In the genomic region with DNA sequence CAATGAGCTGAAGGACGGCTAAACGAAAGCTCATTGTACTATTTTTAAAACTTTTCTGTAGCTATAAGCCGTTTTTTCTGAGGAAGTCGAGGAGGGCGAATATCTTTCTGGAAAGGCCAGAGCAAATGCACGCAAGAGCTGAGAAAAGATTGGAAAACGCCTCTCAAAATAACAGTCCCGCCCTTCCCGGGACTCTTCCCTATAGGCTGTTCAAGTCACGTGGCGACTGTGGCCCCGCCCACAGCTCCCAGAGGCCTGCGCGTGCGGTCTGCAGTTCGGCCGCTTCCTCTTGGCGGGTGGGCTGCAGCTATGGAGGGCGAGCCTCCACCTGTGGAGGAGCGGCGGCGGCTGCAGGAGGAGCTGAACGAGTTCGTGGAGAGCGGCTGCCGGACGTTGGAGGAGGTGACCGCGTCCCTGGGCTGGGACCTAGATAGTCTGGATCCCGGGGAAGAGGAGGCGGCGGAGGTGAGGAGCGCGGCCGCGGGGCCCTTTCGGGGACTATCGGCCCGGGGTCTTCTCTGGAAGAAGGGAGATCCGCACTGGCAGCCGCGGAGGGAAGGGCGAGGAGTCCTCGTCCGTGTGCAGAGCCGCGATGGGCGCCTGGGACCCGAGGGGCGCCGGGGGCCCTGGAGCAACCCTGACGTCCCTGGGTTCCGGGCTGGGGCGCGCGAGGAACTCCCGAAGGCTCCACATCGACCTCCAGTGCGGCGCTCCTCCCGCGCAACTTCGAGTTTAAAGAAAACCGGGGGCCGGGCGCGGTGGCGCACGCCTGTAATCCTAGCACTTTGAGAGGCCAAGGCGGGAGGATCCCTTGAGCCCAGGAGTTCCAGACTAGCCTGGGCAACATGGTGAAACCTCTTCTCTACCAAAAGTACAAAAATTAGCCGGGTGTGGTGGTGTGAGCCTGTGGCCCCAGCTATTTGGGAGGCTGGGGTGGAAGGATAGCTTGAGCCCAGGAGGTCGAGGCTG, we compare ENCODE assay signal across 1 cellular context.
TF ChIP-seq lines count a peak whose summit lies in the region.

A gene with protein sequence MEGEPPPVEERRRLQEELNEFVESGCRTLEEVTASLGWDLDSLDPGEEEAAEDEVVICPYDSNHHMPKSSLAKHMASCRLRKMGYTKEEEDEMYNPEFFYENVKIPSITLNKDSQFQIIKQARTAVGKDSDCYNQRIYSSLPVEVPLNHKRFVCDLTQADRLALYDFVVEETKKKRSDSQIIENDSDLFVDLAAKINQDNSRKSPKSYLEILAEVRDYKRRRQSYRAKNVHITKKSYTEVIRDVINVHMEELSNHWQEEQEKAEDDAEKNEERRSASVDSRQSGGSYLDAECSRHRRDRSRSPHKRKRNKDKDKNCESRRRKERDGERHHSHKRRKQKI (plus strand): TSS at position 250 of the 969 bp plus-strand sequence. CDS start 60 bp downstream, at position 310.

TF ChIP-seq in HepG2, 621 proteins besides CTCF, POLR2A, EP300 and RAD21 (continued from another document and continues in another):
- no peak; the same call in 1 of the 2 replicates for TF ChIP-seq REPIN1 (CRISPR knock-in tag; IDR thresholded peaks at IDR 0.05; ENCODE audit: borderline replicate concordance, low read depth)
- TF ChIP-seq, protein P1, sequence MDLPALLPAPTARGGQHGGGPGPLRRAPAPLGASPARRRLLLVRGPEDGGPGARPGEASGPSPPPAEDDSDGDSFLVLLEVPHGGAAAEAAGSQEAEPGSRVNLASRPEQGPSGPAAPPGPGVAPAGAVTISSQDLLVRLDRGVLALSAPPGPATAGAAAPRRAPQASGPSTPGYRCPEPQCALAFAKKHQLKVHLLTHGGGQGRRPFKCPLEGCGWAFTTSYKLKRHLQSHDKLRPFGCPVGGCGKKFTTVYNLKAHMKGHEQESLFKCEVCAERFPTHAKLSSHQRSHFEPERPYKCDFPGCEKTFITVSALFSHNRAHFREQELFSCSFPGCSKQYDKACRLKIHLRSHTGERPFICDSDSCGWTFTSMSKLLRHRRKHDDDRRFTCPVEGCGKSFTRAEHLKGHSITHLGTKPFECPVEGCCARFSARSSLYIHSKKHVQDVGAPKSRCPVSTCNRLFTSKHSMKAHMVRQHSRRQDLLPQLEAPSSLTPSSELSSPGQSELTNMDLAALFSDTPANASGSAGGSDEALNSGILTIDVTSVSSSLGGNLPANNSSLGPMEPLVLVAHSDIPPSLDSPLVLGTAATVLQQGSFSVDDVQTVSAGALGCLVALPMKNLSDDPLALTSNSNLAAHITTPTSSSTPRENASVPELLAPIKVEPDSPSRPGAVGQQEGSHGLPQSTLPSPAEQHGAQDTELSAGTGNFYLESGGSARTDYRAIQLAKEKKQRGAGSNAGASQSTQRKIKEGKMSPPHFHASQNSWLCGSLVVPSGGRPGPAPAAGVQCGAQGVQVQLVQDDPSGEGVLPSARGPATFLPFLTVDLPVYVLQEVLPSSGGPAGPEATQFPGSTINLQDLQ (CRISPR knock-in tag; IDR thresholded peaks at IDR 0.05) = no peak
- TF ChIP-seq ZFP36 (IDR thresholded peaks at IDR 0.05; ENCODE audit: borderline replicate concordance, low read depth, low read length, partially characterized antibody) = no peak
- TF ChIP-seq ERF (CRISPR knock-in tag; IDR thresholded peaks at IDR 0.05) = peak; percentile 79
- peak; percentile 61; the same call in 1 of the 2 replicates for TF ChIP-seq TMF1 (CRISPR knock-in tag; IDR thresholded peaks at IDR 0.05; ENCODE audit: low read depth)
- peak; percentile 93 for TF ChIP-seq ZNF724P (CRISPR knock-in tag; IDR thresholded peaks at IDR 0.05; ENCODE audit: borderline replicate concordance)
- TF ChIP-seq, protein P2, sequence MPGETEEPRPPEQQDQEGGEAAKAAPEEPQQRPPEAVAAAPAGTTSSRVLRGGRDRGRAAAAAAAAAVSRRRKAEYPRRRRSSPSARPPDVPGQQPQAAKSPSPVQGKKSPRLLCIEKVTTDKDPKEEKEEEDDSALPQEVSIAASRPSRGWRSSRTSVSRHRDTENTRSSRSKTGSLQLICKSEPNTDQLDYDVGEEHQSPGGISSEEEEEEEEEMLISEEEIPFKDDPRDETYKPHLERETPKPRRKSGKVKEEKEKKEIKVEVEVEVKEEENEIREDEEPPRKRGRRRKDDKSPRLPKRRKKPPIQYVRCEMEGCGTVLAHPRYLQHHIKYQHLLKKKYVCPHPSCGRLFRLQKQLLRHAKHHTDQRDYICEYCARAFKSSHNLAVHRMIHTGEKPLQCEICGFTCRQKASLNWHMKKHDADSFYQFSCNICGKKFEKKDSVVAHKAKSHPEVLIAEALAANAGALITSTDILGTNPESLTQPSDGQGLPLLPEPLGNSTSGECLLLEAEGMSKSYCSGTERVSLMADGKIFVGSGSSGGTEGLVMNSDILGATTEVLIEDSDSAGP (CRISPR knock-in tag; IDR thresholded peaks at IDR 0.05; ENCODE audit: borderline replicate concordance) = peak; percentile 96
- no peak; the same call in 1 of the 2 replicates for TF ChIP-seq JDP2 (CRISPR knock-in tag; IDR thresholded peaks at IDR 0.05; ENCODE audit: borderline replicate concordance)
- peak; percentile 88 for TF ChIP-seq AHR (CRISPR knock-in tag; IDR thresholded peaks at IDR 0.05)
- no peak for TF ChIP-seq U2AF1 (optimal IDR thresholded peaks at IDR 0.05; ENCODE audit: low read depth, low read length)
- peak; percentile 83; the same call in 1 of the 2 replicates for TF ChIP-seq ZBTB42 (CRISPR knock-in tag; IDR thresholded peaks at IDR 0.05)
- TF ChIP-seq FOXA1 (IDR thresholded peaks at IDR 0.05) = no peak
- 0 out of 2 replicates have a peak, but pooled peaks have one; percentile 3 for TF ChIP-seq FOXA1 (CRISPR knock-in tag; IDR thresholded peaks at IDR 0.05)
- TF ChIP-seq MYNN (CRISPR knock-in tag; IDR thresholded peaks at IDR 0.05; ENCODE audit: low read depth) = no peak
- TF ChIP-seq FOXC1 (CRISPR knock-in tag; IDR thresholded peaks at IDR 0.05; ENCODE audit: borderline replicate concordance) = peak; percentile 67; the same call in 1 of the 2 replicates
- TF ChIP-seq, protein P3, sequence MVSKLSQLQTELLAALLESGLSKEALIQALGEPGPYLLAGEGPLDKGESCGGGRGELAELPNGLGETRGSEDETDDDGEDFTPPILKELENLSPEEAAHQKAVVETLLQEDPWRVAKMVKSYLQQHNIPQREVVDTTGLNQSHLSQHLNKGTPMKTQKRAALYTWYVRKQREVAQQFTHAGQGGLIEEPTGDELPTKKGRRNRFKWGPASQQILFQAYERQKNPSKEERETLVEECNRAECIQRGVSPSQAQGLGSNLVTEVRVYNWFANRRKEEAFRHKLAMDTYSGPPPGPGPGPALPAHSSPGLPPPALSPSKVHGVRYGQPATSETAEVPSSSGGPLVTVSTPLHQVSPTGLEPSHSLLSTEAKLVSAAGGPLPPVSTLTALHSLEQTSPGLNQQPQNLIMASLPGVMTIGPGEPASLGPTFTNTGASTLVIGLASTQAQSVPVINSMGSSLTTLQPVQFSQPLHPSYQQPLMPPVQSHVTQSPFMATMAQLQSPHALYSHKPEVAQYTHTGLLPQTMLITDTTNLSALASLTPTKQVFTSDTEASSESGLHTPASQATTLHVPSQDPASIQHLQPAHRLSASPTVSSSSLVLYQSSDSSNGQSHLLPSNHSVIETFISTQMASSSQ (IDR thresholded peaks at IDR 0.05; ENCODE audit: low read depth) = no peak
- TF ChIP-seq, protein P3 (CRISPR knock-in tag; IDR thresholded peaks at IDR 0.05; ENCODE audit: borderline replicate concordance) = peak; percentile 82; the same call in 1 of the 2 replicates
- TF ChIP-seq, protein P4, sequence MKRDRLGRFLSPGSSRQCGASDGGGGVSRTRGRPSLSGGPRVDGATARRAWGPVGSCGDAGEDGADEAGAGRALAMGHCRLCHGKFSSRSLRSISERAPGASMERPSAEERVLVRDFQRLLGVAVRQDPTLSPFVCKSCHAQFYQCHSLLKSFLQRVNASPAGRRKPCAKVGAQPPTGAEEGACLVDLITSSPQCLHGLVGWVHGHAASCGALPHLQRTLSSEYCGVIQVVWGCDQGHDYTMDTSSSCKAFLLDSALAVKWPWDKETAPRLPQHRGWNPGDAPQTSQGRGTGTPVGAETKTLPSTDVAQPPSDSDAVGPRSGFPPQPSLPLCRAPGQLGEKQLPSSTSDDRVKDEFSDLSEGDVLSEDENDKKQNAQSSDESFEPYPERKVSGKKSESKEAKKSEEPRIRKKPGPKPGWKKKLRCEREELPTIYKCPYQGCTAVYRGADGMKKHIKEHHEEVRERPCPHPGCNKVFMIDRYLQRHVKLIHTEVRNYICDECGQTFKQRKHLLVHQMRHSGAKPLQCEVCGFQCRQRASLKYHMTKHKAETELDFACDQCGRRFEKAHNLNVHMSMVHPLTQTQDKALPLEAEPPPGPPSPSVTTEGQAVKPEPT (CRISPR knock-in tag; IDR thresholded peaks at IDR 0.05; ENCODE audit: low read depth) = 0 out of 2 replicates have a peak, but pooled peaks have one; percentile 15
- TF ChIP-seq, protein P5, sequence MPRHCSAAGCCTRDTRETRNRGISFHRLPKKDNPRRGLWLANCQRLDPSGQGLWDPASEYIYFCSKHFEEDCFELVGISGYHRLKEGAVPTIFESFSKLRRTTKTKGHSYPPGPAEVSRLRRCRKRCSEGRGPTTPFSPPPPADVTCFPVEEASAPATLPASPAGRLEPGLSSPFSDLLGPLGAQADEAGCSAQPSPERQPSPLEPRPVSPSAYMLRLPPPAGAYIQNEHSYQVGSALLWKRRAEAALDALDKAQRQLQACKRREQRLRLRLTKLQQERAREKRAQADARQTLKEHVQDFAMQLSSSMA (CRISPR knock-in tag; IDR thresholded peaks at IDR 0.05) = no peak
- 0 out of 2 replicates have a peak, but pooled peaks have one; percentile 28 for TF ChIP-seq RBAK (CRISPR knock-in tag; IDR thresholded peaks at IDR 0.05)
- no peak for TF ChIP-seq CENPX (CRISPR knock-in tag; IDR thresholded peaks at IDR 0.05)
- no peak for TF ChIP-seq HNRNPK (IDR thresholded peaks at IDR 0.05; ENCODE audit: low read depth, low read length, poor library complexity, severe bottlenecking)
- TF ChIP-seq, protein P6, sequence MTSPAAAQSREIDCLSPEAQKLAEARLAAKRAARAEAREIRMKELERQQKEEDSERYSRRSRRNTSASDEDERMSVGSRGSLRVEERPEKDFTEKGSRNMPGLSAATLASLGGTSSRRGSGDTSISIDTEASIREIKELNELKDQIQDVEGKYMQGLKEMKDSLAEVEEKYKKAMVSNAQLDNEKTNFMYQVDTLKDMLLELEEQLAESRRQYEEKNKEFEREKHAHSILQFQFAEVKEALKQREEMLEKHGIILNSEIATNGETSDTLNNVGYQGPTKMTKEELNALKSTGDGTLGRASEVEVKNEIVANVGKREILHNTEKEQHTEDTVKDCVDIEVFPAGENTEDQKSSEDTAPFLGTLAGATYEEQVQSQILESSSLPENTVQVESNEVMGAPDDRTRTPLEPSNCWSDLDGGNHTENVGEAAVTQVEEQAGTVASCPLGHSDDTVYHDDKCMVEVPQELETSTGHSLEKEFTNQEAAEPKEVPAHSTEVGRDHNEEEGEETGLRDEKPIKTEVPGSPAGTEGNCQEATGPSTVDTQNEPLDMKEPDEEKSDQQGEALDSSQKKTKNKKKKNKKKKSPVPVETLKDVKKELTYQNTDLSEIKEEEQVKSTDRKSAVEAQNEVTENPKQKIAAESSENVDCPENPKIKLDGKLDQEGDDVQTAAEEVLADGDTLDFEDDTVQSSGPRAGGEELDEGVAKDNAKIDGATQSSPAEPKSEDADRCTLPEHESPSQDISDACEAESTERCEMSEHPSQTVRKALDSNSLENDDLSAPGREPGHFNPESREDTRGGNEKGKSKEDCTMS (CRISPR knock-in tag; conservative IDR thresholded peaks at IDR 0.05) = 0 out of 2 replicates have a peak, but pooled peaks have one; percentile 38
- TF ChIP-seq, protein P7, sequence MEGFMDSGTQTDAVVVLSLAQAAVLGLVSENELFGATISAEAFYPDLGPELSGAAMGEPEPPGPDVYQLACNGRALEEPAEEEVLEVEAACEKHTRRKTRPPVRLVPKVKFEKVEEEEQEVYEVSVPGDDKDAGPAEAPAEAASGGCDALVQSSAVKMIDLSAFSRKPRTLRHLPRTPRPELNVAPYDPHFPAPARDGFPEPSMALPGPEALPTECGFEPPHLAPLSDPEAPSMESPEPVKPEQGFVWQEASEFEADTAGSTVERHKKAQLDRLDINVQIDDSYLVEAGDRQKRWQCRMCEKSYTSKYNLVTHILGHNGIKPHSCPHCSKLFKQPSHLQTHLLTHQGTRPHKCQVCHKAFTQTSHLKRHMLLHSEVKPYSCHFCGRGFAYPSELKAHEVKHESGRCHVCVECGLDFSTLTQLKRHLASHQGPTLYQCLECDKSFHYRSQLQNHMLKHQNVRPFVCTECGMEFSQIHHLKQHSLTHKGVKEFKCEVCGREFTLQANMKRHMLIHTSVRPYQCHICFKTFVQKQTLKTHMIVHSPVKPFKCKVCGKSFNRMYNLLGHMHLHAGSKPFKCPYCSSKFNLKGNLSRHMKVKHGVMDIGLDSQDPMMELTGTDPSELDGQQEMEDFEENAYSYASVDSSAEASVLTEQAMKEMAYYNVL (CRISPR knock-in tag; IDR thresholded peaks at IDR 0.05; ENCODE audit: borderline replicate concordance) = peak; percentile 67; the same call in 1 of the 2 replicates
- TF ChIP-seq FOSL1 (CRISPR knock-in tag; IDR thresholded peaks at IDR 0.05; ENCODE audit: borderline replicate concordance) = peak; percentile 19; the same call in 1 of the 2 replicates
- TF ChIP-seq, protein P8, sequence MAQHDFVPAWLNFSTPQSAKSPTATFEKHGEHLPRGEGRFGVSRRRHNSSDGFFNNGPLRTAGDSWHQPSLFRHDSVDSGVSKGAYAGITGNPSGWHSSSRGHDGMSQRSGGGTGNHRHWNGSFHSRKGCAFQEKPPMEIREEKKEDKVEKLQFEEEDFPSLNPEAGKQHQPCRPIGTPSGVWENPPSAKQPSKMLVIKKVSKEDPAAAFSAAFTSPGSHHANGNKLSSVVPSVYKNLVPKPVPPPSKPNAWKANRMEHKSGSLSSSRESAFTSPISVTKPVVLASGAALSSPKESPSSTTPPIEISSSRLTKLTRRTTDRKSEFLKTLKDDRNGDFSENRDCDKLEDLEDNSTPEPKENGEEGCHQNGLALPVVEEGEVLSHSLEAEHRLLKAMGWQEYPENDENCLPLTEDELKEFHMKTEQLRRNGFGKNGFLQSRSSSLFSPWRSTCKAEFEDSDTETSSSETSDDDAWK (CRISPR knock-in tag; IDR thresholded peaks at IDR 0.05) = no peak
- TF ChIP-seq ZNF7 (CRISPR knock-in tag; IDR thresholded peaks at IDR 0.05) = no peak
- TF ChIP-seq KDM2A (CRISPR knock-in tag; IDR thresholded peaks at IDR 0.05; ENCODE audit: borderline replicate concordance, low read depth) = peak; percentile 98
- TF ChIP-seq KLF11 (CRISPR knock-in tag; IDR thresholded peaks at IDR 0.05) = peak; percentile 76
- TF ChIP-seq KLF6 (CRISPR knock-in tag; IDR thresholded peaks at IDR 0.05) = peak; percentile 84
- no peak for TF ChIP-seq SMYD3 (CRISPR knock-in tag; IDR thresholded peaks at IDR 0.05)
